1 cellular context compared by ENCODE assay signal in genomic region chr17:81900181-81900820, GRCh38.
TF ChIP-seq lines count a peak whose summit lies in the region.

No MANE protein-coding gene starts in this region.

TF ChIP-seq in HepG2, 621 proteins besides CTCF, POLR2A, EP300 and RAD21 (continued from another document and continues in another):
- TF ChIP-seq FOXP1 (IDR thresholded peaks at IDR 0.05) (no peak), FOXP1 (CRISPR knock-in tag; IDR thresholded peaks at IDR 0.05) (no peak), POLR2G (IDR thresholded peaks at IDR 0.05; ENCODE audit: low read depth, low read length) (peak; percentile 49), KLF9 (CRISPR knock-in tag; IDR thresholded peaks at IDR 0.05; ENCODE audit: low read depth) (no peak), KDM5A (IDR thresholded peaks at IDR 0.05; ENCODE audit: borderline replicate concordance, low read length) (no peak), MAFF (IDR thresholded peaks at IDR 0.05; ENCODE audit: low read depth, low read length) (no peak), SOX6 (IDR thresholded peaks at IDR 0.05) (no peak), SOX6 (CRISPR knock-in tag; IDR thresholded peaks at IDR 0.05) (0 out of 2 replicates have a peak, but pooled peaks have one; percentile 8), ZNF260 (CRISPR knock-in tag; IDR thresholded peaks at IDR 0.05; ENCODE audit: borderline replicate concordance, low read depth) (no peak), ZKSCAN8 (CRISPR knock-in tag; IDR thresholded peaks at IDR 0.05; ENCODE audit: borderline replicate concordance) (no peak), PPARG (CRISPR knock-in tag; conservative IDR thresholded peaks at IDR 0.05) (no peak), SIX4 (CRISPR knock-in tag; IDR thresholded peaks at IDR 0.05) (no peak), ZNF614 (CRISPR knock-in tag; IDR thresholded peaks at IDR 0.05; ENCODE audit: borderline replicate concordance) (no peak), RFXAP (CRISPR knock-in tag; IDR thresholded peaks at IDR 0.05; ENCODE audit: borderline replicate concordance) (no peak), TEAD2 (CRISPR knock-in tag; IDR thresholded peaks at IDR 0.05) (no peak), PHF5A (CRISPR knock-in tag; IDR thresholded peaks at IDR 0.05; ENCODE audit: low read depth, unreplicated experiment) (no peak), SNRNP70 (IDR thresholded peaks at IDR 0.05; ENCODE audit: low read depth, low read length) (no peak), MEIS1 (CRISPR knock-in tag; IDR thresholded peaks at IDR 0.05; ENCODE audit: borderline replicate concordance) (no peak), PAXIP1 (CRISPR knock-in tag; conservative IDR thresholded peaks at IDR 0.05) (no peak), ZNF780A (CRISPR knock-in tag; IDR thresholded peaks at IDR 0.05) (no peak), MLLT10 (CRISPR knock-in tag; IDR thresholded peaks at IDR 0.05) (no peak), ZFYVE20 (CRISPR knock-in tag; IDR thresholded peaks at IDR 0.05; ENCODE audit: borderline replicate concordance, low read depth) (no peak), HOXA3 (CRISPR knock-in tag; IDR thresholded peaks at IDR 0.05) (0 out of 2 replicates have a peak, but pooled peaks have one; percentile 17)
- TF ChIP-seq, protein P1, sequence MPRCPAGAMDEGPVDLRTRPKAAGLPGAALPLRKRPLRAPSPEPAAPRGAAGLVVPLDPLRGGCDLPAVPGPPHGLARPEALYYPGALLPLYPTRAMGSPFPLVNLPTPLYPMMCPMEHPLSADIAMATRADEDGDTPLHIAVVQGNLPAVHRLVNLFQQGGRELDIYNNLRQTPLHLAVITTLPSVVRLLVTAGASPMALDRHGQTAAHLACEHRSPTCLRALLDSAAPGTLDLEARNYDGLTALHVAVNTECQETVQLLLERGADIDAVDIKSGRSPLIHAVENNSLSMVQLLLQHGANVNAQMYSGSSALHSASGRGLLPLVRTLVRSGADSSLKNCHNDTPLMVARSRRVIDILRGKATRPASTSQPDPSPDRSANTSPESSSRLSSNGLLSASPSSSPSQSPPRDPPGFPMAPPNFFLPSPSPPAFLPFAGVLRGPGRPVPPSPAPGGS (CRISPR knock-in tag; IDR thresholded peaks at IDR 0.05), result no peak
- TF ChIP-seq, protein P2, sequence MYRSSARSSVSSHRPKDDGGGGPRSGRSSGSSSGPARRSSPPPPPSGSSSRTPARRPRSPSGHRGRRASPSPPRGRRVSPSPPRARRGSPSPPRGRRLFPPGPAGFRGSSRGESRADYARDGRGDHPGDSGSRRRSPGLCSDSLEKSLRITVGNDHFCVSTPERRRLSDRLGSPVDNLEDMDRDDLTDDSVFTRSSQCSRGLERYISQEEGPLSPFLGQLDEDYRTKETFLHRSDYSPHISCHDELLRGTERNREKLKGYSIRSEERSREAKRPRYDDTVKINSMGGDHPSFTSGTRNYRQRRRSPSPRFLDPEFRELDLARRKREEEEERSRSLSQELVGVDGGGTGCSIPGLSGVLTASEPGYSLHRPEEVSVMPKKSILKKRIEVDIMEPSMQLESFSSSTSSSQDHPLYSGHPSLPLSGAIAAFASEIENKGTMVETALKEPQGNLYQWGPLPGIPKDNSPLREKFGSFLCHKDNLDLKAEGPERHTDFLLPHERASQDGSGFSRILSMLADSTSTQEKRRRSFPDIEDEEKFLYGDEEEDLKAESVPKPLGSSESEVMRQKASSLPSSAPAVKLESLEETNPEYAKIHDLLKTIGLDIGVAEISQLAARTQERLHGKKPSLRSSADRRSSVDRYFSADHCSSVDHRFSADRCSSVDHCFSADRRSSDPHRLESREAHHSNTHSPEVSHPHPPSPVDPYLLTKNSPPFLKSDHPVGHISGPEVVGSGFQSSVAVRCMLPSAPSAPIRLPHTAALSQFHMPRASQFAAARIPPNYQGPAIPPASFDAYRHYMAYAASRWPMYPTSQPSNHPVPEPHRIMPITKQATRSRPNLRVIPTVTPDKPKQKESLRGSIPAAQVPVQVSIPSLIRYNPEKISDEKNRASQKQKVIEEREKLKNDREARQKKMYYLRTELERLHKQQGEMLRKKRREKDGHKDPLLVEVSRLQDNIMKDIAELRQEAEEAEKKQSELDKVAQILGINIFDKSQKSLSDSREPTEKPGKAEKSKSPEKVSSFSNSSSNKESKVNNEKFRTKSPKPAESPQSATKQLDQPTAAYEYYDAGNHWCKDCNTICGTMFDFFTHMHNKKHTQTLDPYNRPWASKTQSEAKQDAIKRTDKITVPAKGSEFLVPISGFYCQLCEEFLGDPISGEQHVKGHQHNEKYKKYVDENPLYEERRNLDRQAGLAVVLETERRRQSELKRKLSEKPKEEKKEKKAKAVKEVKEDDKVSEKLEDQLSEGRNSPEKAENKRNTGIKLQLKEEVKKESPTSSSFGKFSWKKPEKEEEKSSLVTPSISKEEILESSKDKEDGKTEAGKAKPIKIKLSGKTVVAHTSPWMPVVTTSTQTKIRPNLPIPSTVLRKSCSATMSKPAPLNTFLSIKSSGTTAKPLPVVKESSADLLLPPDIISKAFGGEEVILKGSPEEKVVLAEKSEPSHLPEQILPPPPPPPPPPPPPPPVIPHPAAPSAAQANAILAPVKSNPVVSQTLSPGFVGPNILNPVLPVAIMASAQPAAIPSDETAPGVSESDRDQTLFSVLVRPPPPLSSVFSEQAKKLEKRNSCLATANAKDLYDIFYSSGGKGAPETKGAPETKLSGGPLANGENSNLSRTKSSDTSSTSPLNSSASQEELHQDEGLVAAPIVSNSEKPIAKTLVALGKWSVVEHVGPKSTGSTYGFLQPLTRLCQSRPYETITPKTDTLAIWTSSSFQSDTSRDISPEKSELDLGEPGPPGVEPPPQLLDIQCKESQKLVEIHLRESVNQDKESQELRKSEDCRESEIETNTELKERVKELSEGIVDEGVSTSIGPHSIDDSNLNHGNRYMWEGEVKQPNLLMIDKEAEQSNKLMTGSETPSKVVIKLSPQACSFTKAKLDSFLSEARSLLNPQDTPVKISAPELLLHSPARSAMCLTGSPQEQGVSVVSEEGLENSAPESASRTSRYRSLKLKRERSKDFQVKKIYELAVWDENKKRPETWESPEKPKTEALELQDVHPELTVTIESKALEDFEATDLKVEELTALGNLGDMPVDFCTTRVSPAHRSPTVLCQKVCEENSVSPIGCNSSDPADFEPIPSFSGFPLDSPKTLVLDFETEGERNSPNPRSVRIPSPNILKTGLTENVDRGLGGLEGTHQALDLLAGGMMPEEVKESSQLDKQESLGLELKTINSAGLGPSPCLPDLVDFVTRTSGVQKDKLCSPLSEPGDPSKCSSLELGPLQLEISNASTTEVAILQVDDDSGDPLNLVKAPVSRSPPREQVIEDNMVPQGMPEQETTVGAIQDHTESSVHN (CRISPR knock-in tag; IDR thresholded peaks at IDR 0.05), result 0 out of 2 replicates have a peak, but pooled peaks have one; percentile 10
- TF ChIP-seq, protein P3, sequence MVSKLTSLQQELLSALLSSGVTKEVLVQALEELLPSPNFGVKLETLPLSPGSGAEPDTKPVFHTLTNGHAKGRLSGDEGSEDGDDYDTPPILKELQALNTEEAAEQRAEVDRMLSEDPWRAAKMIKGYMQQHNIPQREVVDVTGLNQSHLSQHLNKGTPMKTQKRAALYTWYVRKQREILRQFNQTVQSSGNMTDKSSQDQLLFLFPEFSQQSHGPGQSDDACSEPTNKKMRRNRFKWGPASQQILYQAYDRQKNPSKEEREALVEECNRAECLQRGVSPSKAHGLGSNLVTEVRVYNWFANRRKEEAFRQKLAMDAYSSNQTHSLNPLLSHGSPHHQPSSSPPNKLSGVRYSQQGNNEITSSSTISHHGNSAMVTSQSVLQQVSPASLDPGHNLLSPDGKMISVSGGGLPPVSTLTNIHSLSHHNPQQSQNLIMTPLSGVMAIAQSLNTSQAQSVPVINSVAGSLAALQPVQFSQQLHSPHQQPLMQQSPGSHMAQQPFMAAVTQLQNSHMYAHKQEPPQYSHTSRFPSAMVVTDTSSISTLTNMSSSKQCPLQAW (CRISPR knock-in tag; IDR thresholded peaks at IDR 0.05), result no peak
- TF ChIP-seq, protein P4, sequence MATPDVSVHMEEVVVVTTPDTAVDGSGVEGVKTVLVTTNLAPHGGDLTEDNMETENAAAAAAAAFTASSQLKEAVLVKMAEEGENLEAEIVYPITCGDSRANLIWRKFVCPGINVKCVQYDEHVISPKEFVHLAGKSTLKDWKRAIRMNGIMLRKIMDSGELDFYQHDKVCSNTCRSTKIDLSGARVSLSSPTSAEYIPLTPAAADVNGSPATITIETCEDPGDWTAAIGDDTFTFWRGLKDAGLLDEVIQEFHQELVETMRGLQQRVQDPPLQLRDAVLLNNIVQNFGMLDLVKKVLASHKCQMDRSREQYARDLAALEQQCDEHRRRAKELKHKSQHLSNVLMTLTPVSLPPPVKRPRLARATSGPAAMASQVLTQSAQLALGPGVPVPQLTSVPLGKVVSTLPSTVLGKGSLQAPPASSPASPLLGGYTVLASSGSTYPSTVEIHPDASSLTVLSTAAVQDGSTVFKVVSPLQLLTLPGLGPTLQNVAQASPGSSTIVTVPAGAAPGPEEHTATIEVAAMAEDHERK (CRISPR knock-in tag; IDR thresholded peaks at IDR 0.05; ENCODE audit: low read depth), result no peak
- TF ChIP-seq, protein P5, sequence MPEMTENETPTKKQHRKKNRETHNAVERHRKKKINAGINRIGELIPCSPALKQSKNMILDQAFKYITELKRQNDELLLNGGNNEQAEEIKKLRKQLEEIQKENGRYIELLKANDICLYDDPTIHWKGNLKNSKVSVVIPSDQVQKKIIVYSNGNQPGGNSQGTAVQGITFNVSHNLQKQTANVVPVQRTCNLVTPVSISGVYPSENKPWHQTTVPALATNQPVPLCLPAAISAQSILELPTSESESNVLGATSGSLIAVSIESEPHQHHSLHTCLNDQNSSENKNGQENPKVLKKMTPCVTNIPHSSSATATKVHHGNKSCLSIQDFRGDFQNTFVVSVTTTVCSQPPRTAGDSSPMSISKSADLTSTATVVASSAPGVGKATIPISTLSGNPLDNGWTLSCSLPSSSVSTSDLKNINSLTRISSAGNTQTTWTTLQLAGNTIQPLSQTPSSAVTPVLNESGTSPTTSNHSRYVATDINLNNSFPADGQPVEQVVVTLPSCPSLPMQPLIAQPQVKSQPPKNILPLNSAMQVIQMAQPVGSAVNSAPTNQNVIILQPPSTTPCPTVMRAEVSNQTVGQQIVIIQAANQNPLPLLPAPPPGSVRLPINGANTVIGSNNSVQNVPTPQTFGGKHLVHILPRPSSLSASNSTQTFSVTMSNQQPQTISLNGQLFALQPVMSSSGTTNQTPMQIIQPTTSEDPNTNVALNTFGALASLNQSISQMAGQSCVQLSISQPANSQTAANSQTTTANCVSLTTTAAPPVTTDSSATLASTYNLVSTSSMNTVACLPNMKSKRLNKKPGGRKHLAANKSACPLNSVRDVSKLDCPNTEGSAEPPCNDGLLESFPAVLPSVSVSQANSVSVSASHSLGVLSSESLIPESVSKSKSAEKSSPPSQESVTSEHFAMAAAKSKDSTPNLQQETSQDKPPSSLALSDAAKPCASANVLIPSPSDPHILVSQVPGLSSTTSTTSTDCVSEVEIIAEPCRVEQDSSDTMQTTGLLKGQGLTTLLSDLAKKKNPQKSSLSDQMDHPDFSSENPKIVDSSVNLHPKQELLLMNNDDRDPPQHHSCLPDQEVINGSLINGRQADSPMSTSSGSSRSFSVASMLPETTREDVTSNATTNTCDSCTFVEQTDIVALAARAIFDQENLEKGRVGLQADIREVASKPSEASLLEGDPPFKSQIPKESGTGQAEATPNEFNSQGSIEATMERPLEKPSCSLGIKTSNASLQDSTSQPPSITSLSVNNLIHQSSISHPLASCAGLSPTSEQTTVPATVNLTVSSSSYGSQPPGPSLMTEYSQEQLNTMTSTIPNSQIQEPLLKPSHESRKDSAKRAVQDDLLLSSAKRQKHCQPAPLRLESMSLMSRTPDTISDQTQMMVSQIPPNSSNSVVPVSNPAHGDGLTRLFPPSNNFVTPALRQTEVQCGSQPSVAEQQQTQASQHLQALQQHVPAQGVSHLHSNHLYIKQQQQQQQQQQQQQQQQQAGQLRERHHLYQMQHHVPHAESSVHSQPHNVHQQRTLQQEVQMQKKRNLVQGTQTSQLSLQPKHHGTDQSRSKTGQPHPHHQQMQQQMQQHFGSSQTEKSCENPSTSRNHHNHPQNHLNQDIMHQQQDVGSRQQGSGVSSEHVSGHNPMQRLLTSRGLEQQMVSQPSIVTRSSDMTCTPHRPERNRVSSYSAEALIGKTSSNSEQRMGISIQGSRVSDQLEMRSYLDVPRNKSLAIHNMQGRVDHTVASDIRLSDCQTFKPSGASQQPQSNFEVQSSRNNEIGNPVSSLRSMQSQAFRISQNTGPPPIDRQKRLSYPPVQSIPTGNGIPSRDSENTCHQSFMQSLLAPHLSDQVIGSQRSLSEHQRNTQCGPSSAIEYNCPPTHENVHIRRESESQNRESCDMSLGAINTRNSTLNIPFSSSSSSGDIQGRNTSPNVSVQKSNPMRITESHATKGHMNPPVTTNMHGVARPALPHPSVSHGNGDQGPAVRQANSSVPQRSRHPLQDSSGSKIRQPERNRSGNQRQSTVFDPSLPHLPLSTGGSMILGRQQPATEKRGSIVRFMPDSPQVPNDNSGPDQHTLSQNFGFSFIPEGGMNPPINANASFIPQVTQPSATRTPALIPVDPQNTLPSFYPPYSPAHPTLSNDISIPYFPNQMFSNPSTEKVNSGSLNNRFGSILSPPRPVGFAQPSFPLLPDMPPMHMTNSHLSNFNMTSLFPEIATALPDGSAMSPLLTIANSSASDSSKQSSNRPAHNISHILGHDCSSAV (CRISPR knock-in tag; IDR thresholded peaks at IDR 0.05; ENCODE audit: borderline replicate concordance), result no peak
- TF ChIP-seq, protein P6, sequence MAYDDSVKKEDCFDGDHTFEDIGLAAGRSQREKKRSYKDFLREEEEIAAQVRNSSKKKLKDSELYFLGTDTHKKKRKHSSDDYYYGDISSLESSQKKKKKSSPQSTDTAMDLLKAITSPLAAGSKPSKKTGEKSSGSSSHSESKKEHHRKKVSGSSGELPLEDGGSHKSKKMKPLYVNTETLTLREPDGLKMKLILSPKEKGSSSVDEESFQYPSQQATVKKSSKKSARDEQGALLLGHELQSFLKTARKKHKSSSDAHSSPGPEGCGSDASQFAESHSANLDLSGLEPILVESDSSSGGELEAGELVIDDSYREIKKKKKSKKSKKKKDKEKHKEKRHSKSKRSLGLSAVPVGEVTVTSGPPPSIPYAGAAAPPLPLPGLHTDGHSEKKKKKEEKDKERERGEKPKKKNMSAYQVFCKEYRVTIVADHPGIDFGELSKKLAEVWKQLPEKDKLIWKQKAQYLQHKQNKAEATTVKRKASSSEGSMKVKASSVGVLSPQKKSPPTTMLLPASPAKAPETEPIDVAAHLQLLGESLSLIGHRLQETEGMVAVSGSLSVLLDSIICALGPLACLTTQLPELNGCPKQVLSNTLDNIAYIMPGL (CRISPR knock-in tag; IDR thresholded peaks at IDR 0.05; ENCODE audit: borderline replicate concordance in 1 of 2, low read depth in 1 of 2), result no peak
